18 cellular contexts compared by ENCODE assay signal in genomic region chr11:92152245-92152644, GRCh38.
DNase-seq lines count a peak whose midpoint lies in the region; ATAC-seq and TF ChIP-seq lines count a peak whose summit lies in the region.
"Had no signal": no experiment of that assay in that cellular context is flagged by ENCODE, and none has a peak within 500 bp of the region (broad histone marks: within the 10 kb centered on the region; RNA-seq: fewer than 3 reads in every experiment).

No MANE protein-coding gene starts in this region.

- peaks cover 8 to 14% (median 8%) of the 10 kb centered on the region in 3 experiments for H3K36me3 Mint-ChIP-seq in H9 (ENCODE audit: insufficient read depth in 1 of 3, low read depth in 3 of 3)
- H3K36me3 Mint-ChIP-seq: activated naive CD8-positive, alpha-beta T cell had no signal

- no peak overlapping the region for H2BK15ac ChIP-seq in H9 (ENCODE audit: low read depth, low read length)

- no peaks in the 10 kb centered on the region for H3K79me1 ChIP-seq in H9 (ENCODE audit: insufficient read depth, low read depth, low read length, poor library complexity, severe bottlenecking)

- no peak overlapping the region for H2AK5ac ChIP-seq in H9 (ENCODE audit: insufficient read length, low read length)

- no peak overlapping the region for H3K4ac ChIP-seq in H9 (ENCODE audit: low read depth, low read length)

- in situ Hi-C loops in Panc1 (cut with HindIII; ENCODE audit: low pct_unique_long_range_greater_than_20kb, low sequenced_read_pairs): no loop called here
- in situ Hi-C loops in transverse colon (cut with MboI; ENCODE audit: low pct_ligation_motif_present in 1 of 4, low pct_unique_long_range_greater_than_20kb in 1 of 4, low sequenced_read_pairs in 3 of 4): no loop called here

- H3K4me1 Mint-ChIP-seq in H9: peaks cover 14% of the 10 kb centered on the region in 2 experiments

- no peaks in the 10 kb centered on the region for H3K36me3 ChIP-seq in Panc1 (ENCODE audit: control insufficient read depth, insufficient read depth, low read length)
- no peaks in the 10 kb centered on the region for H3K36me3 ChIP-seq in transverse colon
- H3K36me3 ChIP-seq: MG63, spleen had no signal

- no peak for ATAC-seq in Panc1
- no peak for ATAC-seq in HG03442 (IDR thresholded peaks at IDR 0.05; ENCODE audit: unreplicated experiment)

- H4K5ac ChIP-seq in H9 (ENCODE audit: insufficient read length, low read depth, low read length): no peak overlapping the region

- H3K23me2 ChIP-seq in H9 (ENCODE audit: insufficient read length, low read depth, low read length, poor library complexity, severe bottlenecking): no peaks in the 10 kb centered on the region

- no peak overlapping the region for H2BK20ac ChIP-seq in H9 (ENCODE audit: low read depth, low read length, poor library complexity, severe bottlenecking)

- H3K4me3 Mint-ChIP-seq in H9: no peak overlapping the region
- H3K4me3 Mint-ChIP-seq: activated naive CD8-positive, alpha-beta T cell had no signal

- no peak overlapping the region for H3K56ac ChIP-seq in H9 (ENCODE audit: insufficient read length, low read depth, low read length)

- intact Hi-C loops in Panc1 (cut with micrococcal nuclease; ENCODE audit: unreplicated experiment) (no loop called here), transverse colon (cut with DNase I; ENCODE audit: low total_unique reads) (no loop called here)

- H4K91ac ChIP-seq in H9 (ENCODE audit: insufficient read length, low read depth, low read length): no peak overlapping the region

- no peak overlapping the region for H3T11ph ChIP-seq in H9 (ENCODE audit: low read length)

- H3K27ac ChIP-seq in AG04450 (ENCODE audit: low read depth, low read length) (no peak overlapping the region), H9 (ENCODE audit: insufficient read length, low read depth, low read length) (no peak overlapping the region), Panc1 (ENCODE audit: low read length) (no peak overlapping the region), transverse colon (no peak overlapping the region)
- H3K27ac ChIP-seq: spleen had no signal

- no peak overlapping the region for H3K23ac ChIP-seq in H9 (ENCODE audit: insufficient read length, low read depth, low read length)

- H3K27me3 ChIP-seq in AG04450 (ENCODE audit: control insufficient read depth, insufficient read depth, low read length) (no peaks in the 10 kb centered on the region), H9 (ENCODE audit: insufficient read depth, low read length) (no peaks in the 10 kb centered on the region; the same call in 1 of the 2 replicates), Panc1 (ENCODE audit: control insufficient read depth, insufficient read depth, low read length) (no peaks in the 10 kb centered on the region), transverse colon (no peaks in the 10 kb centered on the region)
- H3K27me3 ChIP-seq: MG63, spleen had no signal

- no peak overlapping the region for H2AFZ ChIP-seq in H9 (ENCODE audit: low read length)

- WGBS in H9 (ENCODE audit: extremely low coverage, insufficient read length, low lambda C conversion rate): no CpG with 5 or more reads among the region's 7 CpGs
- 72 to 83% methylated on average over 3 to 7 of the region's 7 CpGs for WGBS in transverse colon (ENCODE audit: low coverage in 1 of 2), 2 donors

- H3K4me2 ChIP-seq in H9 (ENCODE audit: insufficient read depth, insufficient read length, low read length): no peak overlapping the region

- no peak overlapping the region for H4K8ac ChIP-seq in H9 (replicated peaks; ENCODE audit: insufficient read length, low read depth, low read length)

- no peak overlapping the region for H2BK5ac ChIP-seq in H9 (ENCODE audit: insufficient read length, low read length)

- no peak for TF ChIP-seq EP300 in transverse colon (IDR thresholded peaks at IDR 0.05; ENCODE audit: low read depth)

- no peaks in the 10 kb centered on the region for H3K79me2 ChIP-seq in H9 (ENCODE audit: insufficient read depth, low read length)

- H4K20me1 ChIP-seq in H9 (ENCODE audit: control insufficient read depth, insufficient read depth, insufficient read length): no peaks in the 10 kb centered on the region

- no peak for TF ChIP-seq POLR2A in transverse colon (IDR thresholded peaks at IDR 0.05)

- H3K4me1 ChIP-seq in H9 (ENCODE audit: insufficient read depth, low read length) (peaks cover 5% of the 10 kb centered on the region; the same call in 1 of the 2 replicates), Panc1 (ENCODE audit: control insufficient read depth, insufficient read depth, low read length) (no peaks in the 10 kb centered on the region), transverse colon (no peaks in the 10 kb centered on the region)
- H3K4me1 ChIP-seq: spleen had no signal

- no peak overlapping the region for H2BK12ac ChIP-seq in H9 (ENCODE audit: insufficient read length, low read depth, low read length)

- H3K27ac Mint-ChIP-seq in H9: no peak overlapping the region; a peak in 1 of 7 replicates
- H3K27ac Mint-ChIP-seq: activated naive CD8-positive, alpha-beta T cell had no signal

- BruUV-seq in Panc1 (replicated peaks; lab: Mats Ljungman, UMichigan): no TSS peak

- no peaks in the 10 kb centered on the region; the same call in 1 of the 2 replicates for H3K9me3 ChIP-seq in AG04450 (ENCODE audit: control insufficient read depth, insufficient read depth, low read length)
- no peaks in the 10 kb centered on the region for H3K9me3 ChIP-seq in H9 (ENCODE audit: control insufficient read depth, low read depth, low read length)
- H3K9me3 ChIP-seq in Panc1 (ENCODE audit: control insufficient read depth, insufficient read depth, low read depth, low read length): no peaks in the 10 kb centered on the region
- H3K9me3 ChIP-seq in transverse colon: no peaks in the 10 kb centered on the region
- H3K9me3 ChIP-seq: MG63, spleen had no signal

- TF ChIP-seq CTCF in AG04450 (IDR thresholded peaks at IDR 0.05; ENCODE audit: low read depth, low read length) (0 out of 2 replicates have a peak, but pooled peaks have one; percentile 3), H9 (conservative IDR thresholded peaks at IDR 0.05) (peak; percentile 61), Panc1 (IDR thresholded peaks at IDR 0.05) (peak; percentile 38), transverse colon (IDR thresholded peaks at IDR 0.05) (no peak)

- H3K4me3 ChIP-seq in AG04450 (ENCODE audit: low read depth, low read length) (no peak overlapping the region), Panc1 (ENCODE audit: low read depth in 2 of 2, low read length in 2 of 2) (no peak overlapping the region), transverse colon (no peak overlapping the region)
- H3K4me3 ChIP-seq: MG63, spleen had no signal

- POLR2A ChIA-PET in AG04450 (lab: Yijun Ruan, JAX): no interaction called here
- POLR2A ChIA-PET in Panc1 (lab: Charles Lee): interaction anchor here (0.7 kb wide), 1 partner anchor 87 kb away, joined by 12 read pairs; no protein-coding TSS in a partner anchor

- H3K27me3 Mint-ChIP-seq in H9 (ENCODE audit: low read depth): no peaks in the 10 kb centered on the region
- H3K27me3 Mint-ChIP-seq: activated naive CD8-positive, alpha-beta T cell had no signal

- H2BK120ac ChIP-seq in H9 (ENCODE audit: low read depth, low read length, poor library complexity, severe bottlenecking): no peak overlapping the region

- DNase-seq in AG04450 (ENCODE audit: low read depth, low spot score): no peak
- DNase-seq in H9: peak; percentile 73
- no peak for DNase-seq in Panc1 (ENCODE audit: low read depth, low spot score)
- peak; percentile 46 for DNase-seq in iPS DF 4.7 (ENCODE audit: extremely low read depth, low spot score)
- no peak for DNase-seq in kidney tubule cell (ENCODE audit: low spot score)
- DNase-seq in transverse colon: no peak
- DNase-seq in glomerular visceral epithelial cell (ENCODE audit: extremely low spot score): no peak
- DNase-seq: activated CD4-positive, alpha-beta T cell treated with anti-CD3 and anti-CD28 coated beads for 4 hours; activated CD8-positive, alpha-beta memory T cell treated with anti-CD3 and anti-CD28 coated beads, Interleukin-2, amount 50 U/mL, for 48 hours; effector CD4-positive, alpha-beta T cell; MG63; NCI-H2107; posterior cingulate gyrus; SHP77 treated with DMSO at 0.1 percent for 48 hours; spleen; stimulated activated naive CD4-positive, alpha-beta T cell treated with Interleukin-2 at 50 U/mL for 16 hours had no signal

- no peak overlapping the region for H3K18ac ChIP-seq in H9 (ENCODE audit: insufficient read length, low read depth, low read length)

- no peak overlapping the region for H3K14ac ChIP-seq in H9 (ENCODE audit: insufficient read depth, low read length)

- CTCF ChIA-PET in AG04450 (lab: Charles Lee) (interaction anchor here (0.7 to 0.9 kb wide), 2 partner anchors 734 to 928 kb away, joined by 4 to 9 read pairs; no protein-coding TSS in a partner anchor), Panc1 (lab: Charles Lee) (interaction anchor here (0.6 kb wide), 2 partner anchors 77 to 1461 kb away, joined by 3 read pairs; no protein-coding TSS in a partner anchor)

- H3K9ac ChIP-seq in H9 (ENCODE audit: extremely low read depth, insufficient read length, low read length): no peak overlapping the region

- H3K9me3 Mint-ChIP-seq in H9: peaks cover 11 to 12% of the 10 kb centered on the region in 2 experiments

Comparison
In these comparisons a context has a peak if more than half of its experiments do, and no peak if none do; other contexts are left out.
1. DNase-seq: peak in H9 (single experiment) and iPS DF 4.7 (single experiment); none in AG04450 (single experiment), Panc1 (single experiment), kidney tubule cell (single experiment), transverse colon (single experiment) and glomerular visceral epithelial cell (single experiment).
2. CTCF ChIP-seq: peak in AG04450 (single experiment), H9 (single experiment) and Panc1 (single experiment); none in transverse colon (0 of 5).